In the genomic region with DNA sequence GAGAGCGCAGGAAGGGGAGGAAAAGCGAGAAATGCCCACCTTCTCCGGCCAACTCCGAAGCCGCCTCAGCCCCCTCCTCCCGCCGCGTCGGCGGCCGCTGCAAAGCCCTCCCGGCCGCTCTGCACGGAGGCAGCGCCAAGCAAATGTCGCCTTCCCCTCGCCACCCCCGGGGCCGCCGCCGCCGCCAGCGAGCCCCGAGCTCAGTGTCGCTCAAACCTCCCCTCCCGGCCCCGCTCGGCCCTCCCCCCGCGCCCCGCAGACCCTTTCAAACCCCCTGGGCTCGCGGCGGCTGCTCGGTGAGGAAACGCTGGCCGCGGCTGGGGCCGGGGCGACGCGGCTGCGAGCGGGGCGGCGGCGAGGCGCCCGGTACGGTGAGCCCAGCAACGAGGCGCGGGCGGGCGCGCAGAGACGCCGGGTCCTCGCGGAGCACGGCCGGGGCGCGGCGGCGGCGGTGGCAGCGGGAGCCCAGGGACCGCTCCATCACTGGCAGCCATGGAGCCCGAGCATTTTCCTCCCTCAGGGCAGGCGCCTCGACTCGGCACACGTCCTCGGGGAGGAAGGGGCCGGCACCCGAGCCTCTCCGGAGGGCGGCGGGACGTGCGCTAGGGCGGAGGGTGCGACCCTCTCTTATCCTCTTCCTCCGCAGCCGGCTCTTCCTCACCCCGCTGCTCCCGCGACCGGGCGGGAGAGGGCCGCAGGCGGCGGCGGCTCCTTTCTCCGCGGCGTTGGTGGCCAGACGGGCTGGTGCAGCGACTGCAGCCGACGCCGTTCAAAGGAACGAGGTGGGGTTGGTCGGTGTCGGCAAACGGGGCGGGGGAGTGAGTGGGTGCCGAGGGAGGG, we compare ENCODE assay signal across 8 cellular contexts. TPM values are rescaled to one million over a fixed set of nuclear protein-coding genes. Genes with fewer than 3 reads are reported as not detected.
DNase-seq lines count a peak whose midpoint lies in the region; ATAC-seq and TF ChIP-seq lines count a peak whose summit lies in the region.

No MANE protein-coding gene starts in this region.

- no peak overlapping the region for H2AFZ ChIP-seq in H9 (ENCODE audit: low read length)

- peak overlapping the region; percentile 75 for H3K4me2 ChIP-seq in H9 (ENCODE audit: insufficient read depth, insufficient read length, low read length)

- intact Hi-C loops in activated naive CD4-positive, alpha-beta T cell treated with anti-CD3 and anti-CD28 coated beads for 36 hours (cut with micrococcal nuclease) = loop anchor here (1.0 to 5.0 kb wide), 18 partner anchors 54 to 1584 kb away; a partner anchor contains a TSS
- intact Hi-C loops in heart left ventricle (cut with DNase I) = loop anchor here in 8 of 10 donors (1.0 to 10.0 kb wide), 12 partner anchors 89 to 396 kb away; no protein-coding TSS in a partner anchor

- CTCF ChIA-PET in GM10248 (lab: Yijun Ruan, JAX) = interaction anchor here (0.9 to 1.2 kb wide), 4 partner anchors 15 to 342 kb away, joined by 3 to 6 read pairs (median 4); no protein-coding TSS in a partner anchor
- CTCF ChIA-PET in activated naive CD4-positive, alpha-beta T cell treated with anti-CD3 and anti-CD28 coated beads for 36 hours (lab: Charles Lee) = interaction anchor here (1.2 kb wide), 1 partner anchor 93 kb away, joined by 3 read pairs; no protein-coding TSS in a partner anchor

- H3K9me3 ChIP-seq in H9 (ENCODE audit: control insufficient read depth, low read depth, low read length) (no peaks in the 10 kb centered on the region), NT2/D1 (ENCODE audit: insufficient read depth, low read length) (peaks cover 14% of the 10 kb centered on the region; the same call in 1 of the 2 replicates), heart left ventricle (no peaks in the 10 kb centered on the region)

- peak overlapping the region in 2 of 3 experiments; percentile 66 to 99; a peak in 2 of 7 replicates for H3K27ac Mint-ChIP-seq in H9
- peak overlapping the region; percentile 88 for H3K27ac Mint-ChIP-seq in activated naive CD4-positive, alpha-beta T cell treated with anti-CD3 and anti-CD28 coated beads for 36 hours

- H3K4me1 Mint-ChIP-seq in H9 = peaks cover 56 to 62% of the 10 kb centered on the region in 2 experiments
- H3K4me1 Mint-ChIP-seq in activated naive CD4-positive, alpha-beta T cell treated with anti-CD3 and anti-CD28 coated beads for 36 hours (ENCODE audit: low read depth) = peaks cover 41% of the 10 kb centered on the region

- no peak overlapping the region for H3T11ph ChIP-seq in H9 (ENCODE audit: low read length)

- no peak overlapping the region for H2AK5ac ChIP-seq in H9 (ENCODE audit: insufficient read length, low read length)

- H3K79me2 ChIP-seq in H9 (ENCODE audit: insufficient read depth, low read length) = peaks cover 12% of the 10 kb centered on the region; the same call in 1 of the 2 replicates

- H3K36me3 ChIP-seq in NT2/D1 (ENCODE audit: insufficient read depth, insufficient read length, low read length) (peaks cover 28% of the 10 kb centered on the region), heart left ventricle (no peaks in the 10 kb centered on the region)

- peak in 2 of 4 donors; percentile 30 to 38 for ATAC-seq in heart left ventricle

- H3K14ac ChIP-seq in H9 (ENCODE audit: insufficient read depth, low read length) = peak overlapping the region; percentile 87

- peak overlapping the region; percentile 92 to 96 for H3K4me3 Mint-ChIP-seq in H9
- peak overlapping the region; percentile 95 for H3K4me3 Mint-ChIP-seq in activated naive CD4-positive, alpha-beta T cell treated with anti-CD3 and anti-CD28 coated beads for 36 hours

- H3K9me3 Mint-ChIP-seq in H9 = no peaks in the 10 kb centered on the region; a peak in 1 of 5 replicates
- no peaks in the 10 kb centered on the region for H3K9me3 Mint-ChIP-seq in activated naive CD4-positive, alpha-beta T cell treated with anti-CD3 and anti-CD28 coated beads for 36 hours

- no peak overlapping the region for H4K8ac ChIP-seq in H9 (replicated peaks; ENCODE audit: insufficient read length, low read depth, low read length)

- H3K79me1 ChIP-seq in H9 (ENCODE audit: insufficient read depth, low read depth, low read length, poor library complexity, severe bottlenecking) = no peaks in the 10 kb centered on the region

- no CpG with 5 or more reads among the region's 109 CpGs for WGBS in H9 (ENCODE audit: extremely low coverage, insufficient read length, low lambda C conversion rate)
- WGBS in heart left ventricle, 4 donors = 0 to 1% (median 1%) methylated on average over 31 to 109 of the region's 109 CpGs

- no peaks in the 10 kb centered on the region for H3K27me3 ChIP-seq in H9 (ENCODE audit: insufficient read depth, low read length)
- no peaks in the 10 kb centered on the region for H3K27me3 ChIP-seq in NT2/D1 (ENCODE audit: insufficient read depth, insufficient read length)
- H3K27me3 ChIP-seq in heart left ventricle = no peaks in the 10 kb centered on the region

- H4K5ac ChIP-seq in H9 (ENCODE audit: insufficient read length, low read depth, low read length) = no peak overlapping the region

- H3K56ac ChIP-seq in H9 (ENCODE audit: insufficient read length, low read depth, low read length) = no peak overlapping the region

- DNase-seq in GM10248 (ENCODE audit: extremely low spot score) = peak; percentile 37
- no peak for DNase-seq in H9
- DNase-seq in NT2/D1 (ENCODE audit: low read depth, low spot score) = no peak
- peak; percentile 17 for DNase-seq in activated naive CD4-positive, alpha-beta T cell treated with anti-CD3 and anti-CD28 coated beads for 36 hours
- peak in 3 of 5 donors; percentile 28 to 43 (median 38) for DNase-seq in heart left ventricle
- DNase-seq in retinal pigment epithelial cell (ENCODE audit: low read depth) = no peak
- DNase-seq in central memory CD4-positive, alpha-beta T cell = no peak
- no peak for DNase-seq in NK-92 treated with Interleukin-12 subunit alpha and Interleukin-12 subunit beta, amount 100 ng/mL, for 24 hours (lab: John Stamatoyannopoulos, UW)

- no peak overlapping the region for H3K27ac ChIP-seq in H9 (ENCODE audit: insufficient read length, low read depth, low read length)
- H3K27ac ChIP-seq in heart left ventricle = peak overlapping the region; percentile 92 to 99 (median 97)

- H3K4me3 ChIP-seq in NT2/D1 (ENCODE audit: insufficient read length, low read depth) (peak overlapping the region; percentile 72), heart left ventricle (peak overlapping the region; percentile 72 to 98 (median 94)), retinal pigment epithelial cell (ENCODE audit: low read length) (peak overlapping the region; percentile 90)

- TF ChIP-seq CTCF in GM10248 (IDR thresholded peaks at IDR 0.05; ENCODE audit: control extremely low read depth, extremely low read depth, low read depth, missing control alignments) = no peak
- no peak for TF ChIP-seq CTCF in H9 (conservative IDR thresholded peaks at IDR 0.05)
- no peak for TF ChIP-seq CTCF in heart left ventricle (IDR thresholded peaks at IDR 0.05)
- TF ChIP-seq CTCF in retinal pigment epithelial cell (conservative IDR thresholded peaks at IDR 0.05; ENCODE audit: low read depth, low read length) = no peak

- POLR2A ChIA-PET in GM10248 (lab: Yijun Ruan, JAX) = no interaction called here

- peaks cover 20 to 34% (median 33%) of the 10 kb centered on the region in 3 experiments for H3K36me3 Mint-ChIP-seq in H9 (ENCODE audit: insufficient read depth in 1 of 3, low read depth in 3 of 3)
- peaks cover 2% of the 10 kb centered on the region for H3K36me3 Mint-ChIP-seq in activated naive CD4-positive, alpha-beta T cell treated with anti-CD3 and anti-CD28 coated beads for 36 hours (ENCODE audit: low read depth)

- H2BK12ac ChIP-seq in H9 (ENCODE audit: insufficient read length, low read depth, low read length) = peak overlapping the region; percentile 25

- H3K4ac ChIP-seq in H9 (ENCODE audit: low read depth, low read length) = no peak overlapping the region

- H3K4me1 ChIP-seq in H9 (ENCODE audit: insufficient read depth, low read length) (peaks cover 6% of the 10 kb centered on the region; the same call in 1 of the 2 replicates), NT2/D1 (ENCODE audit: insufficient read depth, insufficient read length) (peaks cover 11% of the 10 kb centered on the region), heart left ventricle (peaks cover 0 to 49% (median 40%) of the 10 kb centered on the region in 12 donors)

- no peak overlapping the region for H2BK20ac ChIP-seq in H9 (ENCODE audit: low read depth, low read length, poor library complexity, severe bottlenecking)

- H3K18ac ChIP-seq in H9 (ENCODE audit: insufficient read length, low read depth, low read length) = peak overlapping the region; percentile 24

- peak overlapping the region; percentile 74 for H3K9ac ChIP-seq in H9 (ENCODE audit: extremely low read depth, insufficient read length, low read length)
- peak overlapping the region; percentile 96 for H3K9ac ChIP-seq in NT2/D1 (ENCODE audit: insufficient read length, low read depth)

- TF ChIP-seq POLR2A in heart left ventricle (IDR thresholded peaks at IDR 0.05) = peak in 1 of 2 donors; percentile 18

- H3K23me2 ChIP-seq in H9 (ENCODE audit: insufficient read length, low read depth, low read length, poor library complexity, severe bottlenecking) = peaks cover 13% of the 10 kb centered on the region

- no peak overlapping the region for H3K23ac ChIP-seq in H9 (ENCODE audit: insufficient read length, low read depth, low read length)

- no peaks in the 10 kb centered on the region for H4K20me1 ChIP-seq in H9 (ENCODE audit: control insufficient read depth, insufficient read depth, insufficient read length)

- no peaks in the 10 kb centered on the region; the same call in 1 of the 2 replicates for H3K27me3 Mint-ChIP-seq in H9 (ENCODE audit: low read depth)
- peaks cover 2% of the 10 kb centered on the region for H3K27me3 Mint-ChIP-seq in activated naive CD4-positive, alpha-beta T cell treated with anti-CD3 and anti-CD28 coated beads for 36 hours (ENCODE audit: low read depth)

- no peak overlapping the region for H4K91ac ChIP-seq in H9 (ENCODE audit: insufficient read length, low read depth, low read length)

- H2BK15ac ChIP-seq in H9 (ENCODE audit: low read depth, low read length) = no peak overlapping the region; the same call in 1 of the 2 replicates

- peak overlapping the region; percentile 51 for H2BK120ac ChIP-seq in H9 (ENCODE audit: low read depth, low read length, poor library complexity, severe bottlenecking)

- H2BK5ac ChIP-seq in H9 (ENCODE audit: insufficient read length, low read length) = no peak overlapping the region

RNA-seq across cellular contexts. Expression of a gene that starts 0.5 kb away (rescaled TPM):
- 72.9 and 76.7 TPM in 2 replicates for total RNA-seq in H9 (2021)
- total RNA-seq in activated naive CD4-positive, alpha-beta T cell treated with anti-CD3 and anti-CD28 coated beads for 36 hours = 1 to 10 TPM; 8.8 to 9.7 TPM
- 100 to 1,000 TPM in 8 of 9 donors, 10 to 100 TPM in 1; 74.6 to 166 (median 128) TPM for total RNA-seq in heart left ventricle
- polyA plus RNA-seq in heart left ventricle = 100 to 1,000 TPM in 1 of 2 donors, 10 to 100 TPM in 1; 61.0 to 116 TPM

Comparison
In these comparisons a context has a peak if more than half of its experiments do, and no peak if none do; other contexts are left out.
1. DNase-seq: peak in GM10248 (single experiment), activated naive CD4-positive, alpha-beta T cell treated with anti-CD3 and anti-CD28 coated beads for 36 hours (single experiment) and heart left ventricle (3 of 5); none in H9 (single experiment), NT2/D1 (single experiment), retinal pigment epithelial cell (single experiment), central memory CD4-positive, alpha-beta T cell (single experiment) and NK-92 treated with Interleukin-12 subunit alpha and Interleukin-12 subunit beta, amount 100 ng/mL, for 24 hours (single experiment).
2. Peak in every context shown above with its lines, with median percentiles within 50 percentile points of each other: H3K4me3 ChIP-seq.